Comparison of ENCODE assay signal across 24 cellular contexts in genomic region chr2:20672191-20672951, GRCh38. TPM values are rescaled to one million over a fixed set of nuclear protein-coding genes. Genes with fewer than 3 reads are reported as not detected.
A peak's percentile ranks its signal among the peaks of the same experiment; 100 is the strongest.
DNase-seq lines count a peak whose midpoint lies in the region; ATAC-seq and TF ChIP-seq lines count a peak whose summit lies in the region.
"Had no signal": no experiment of that assay in that cellular context is flagged by ENCODE, and none has a peak within 500 bp of the region (broad histone marks: within the 10 kb centered on the region; RNA-seq: fewer than 3 reads in every experiment).

No MANE protein-coding gene starts in this region.

- H3K27ac Mint-ChIP-seq in endodermal cell (no peak overlapping the region), naive B cell (peak overlapping the region in 5 of 6 donors; percentile 19 to 92 (median 80))
- H3K27ac Mint-ChIP-seq in natural killer cell treated with Interleukin-12 subunit alpha and Interleukin-12 subunit beta and Interleukin-15 and Interleukin-18, amount 100 ng/mL, for 72 hours = no peak overlapping the region

- DNase-seq in cardiac septum (ENCODE audit: low spot score) = peak; percentile 75
- DNase-seq in left ventricle myocardium superior = no peak
- DNase-seq in endodermal cell = peak; percentile 85
- no peak for DNase-seq in naive B cell
- DNase-seq in UCSD-AML1 (lab: John Stamatoyannopoulos, UW; ENCODE audit: unreplicated experiment) = no peak
- DNase-seq in dermis blood vessel endothelial cell = no peak
- no peak for DNase-seq in natural killer cell treated with Interleukin-12 subunit alpha and Interleukin-12 subunit beta and Interleukin-15 and Interleukin-18, amount 100 ng/mL, for 72 hours (ENCODE audit: low spot score)
- DNase-seq in HAP-1 (ENCODE audit: low spot score in 2 of 2) = no peak
- DNase-seq: activated CD4-positive, alpha-beta T cell treated with anti-CD3 and anti-CD28 coated beads for 48 hours; activated CD8-positive, alpha-beta memory T cell treated with anti-CD3 and anti-CD28 coated beads, Interleukin-2, amount 50 U/mL, for 48 hours; activated gamma-delta T cell treated with Interleukin-2 at 50 U/mL for 16 hours; Calu3; caudate nucleus; GF-D8; NCI-H2029 treated with DMSO at 0.1 percent for 48 hours; NCI-H510A treated with DMSO at 0.1 percent for 48 hours; stimulated activated CD4-positive, alpha-beta T cell treated with anti-CD3 and anti-CD28 coated beads, Interleukin-4, amount 100 ng/mL, for 24 hours; SW 1271 had no signal

- H3K4me3 Mint-ChIP-seq in endodermal cell = no peak overlapping the region
- H3K4me3 Mint-ChIP-seq in naive B cell = peak overlapping the region in 6 of 8 donors; percentile 33 to 86 (median 65)
- no peak overlapping the region for H3K4me3 Mint-ChIP-seq in natural killer cell treated with Interleukin-12 subunit alpha and Interleukin-12 subunit beta and Interleukin-15 and Interleukin-18, amount 100 ng/mL, for 72 hours

- no peaks in the 10 kb centered on the region for H3K4me1 ChIP-seq in endodermal cell (ENCODE audit: control insufficient read depth, insufficient read depth, low read length)
- peaks cover 7% of the 10 kb centered on the region for H3K4me1 ChIP-seq in HAP-1

- no peak for TF ChIP-seq CTCF in endodermal cell (conservative IDR thresholded peaks at IDR 0.05)

- H3K27me3 ChIP-seq in endodermal cell (ENCODE audit: control insufficient read depth, insufficient read depth, low read length, poor library complexity, severe bottlenecking) (peaks cover 77% of the 10 kb centered on the region), HAP-1 (ENCODE audit: low read depth) (no peaks in the 10 kb centered on the region)

- 15 to 27% methylated on average over 9 to 18 of the region's 18 CpGs for WGBS in endodermal cell (ENCODE audit: insufficient coverage in 1 of 2, insufficient read length in 1 of 2), 2 experiments

- H3K27me3 Mint-ChIP-seq in endodermal cell (ENCODE audit: insufficient read depth) = peaks cover 70% of the 10 kb centered on the region
- H3K27me3 Mint-ChIP-seq in naive B cell = peaks cover 26 to 62% (median 36%) of the 10 kb centered on the region in 3 donors
- peaks cover 12 to 30% of the 10 kb centered on the region in 2 donors for H3K27me3 Mint-ChIP-seq in natural killer cell treated with Interleukin-12 subunit alpha and Interleukin-12 subunit beta and Interleukin-15 and Interleukin-18, amount 100 ng/mL, for 72 hours

- H3K4me1 Mint-ChIP-seq in endodermal cell (peaks cover 9% of the 10 kb centered on the region), naive B cell (peaks cover 44 to 76% (median 58%) of the 10 kb centered on the region in 3 donors)
- no peaks in the 10 kb centered on the region for H3K4me1 Mint-ChIP-seq in natural killer cell treated with Interleukin-12 subunit alpha and Interleukin-12 subunit beta and Interleukin-15 and Interleukin-18, amount 100 ng/mL, for 72 hours (ENCODE audit: low read depth in 2 of 2)

- H3K9me3 Mint-ChIP-seq in endodermal cell (peaks cover 15% of the 10 kb centered on the region), naive B cell (no peaks in the 10 kb centered on the region)
- H3K9me3 Mint-ChIP-seq in natural killer cell treated with Interleukin-12 subunit alpha and Interleukin-12 subunit beta and Interleukin-15 and Interleukin-18, amount 100 ng/mL, for 72 hours = no peaks in the 10 kb centered on the region
- H3K9me3 Mint-ChIP-seq: naive thymus-derived CD8-positive, alpha-beta T cell had no signal

- H3K9ac ChIP-seq in endodermal cell (ENCODE audit: extremely low read depth, low read length, poor library complexity, severe bottlenecking) = no peak overlapping the region

- no peak overlapping the region for H3K27ac ChIP-seq in endodermal cell (ENCODE audit: low read depth, low read length)
- H3K27ac ChIP-seq: adrenal gland had no signal

- H3K36me3 Mint-ChIP-seq in endodermal cell (ENCODE audit: low read depth) (no peaks in the 10 kb centered on the region), naive B cell (no peaks in the 10 kb centered on the region)
- no peaks in the 10 kb centered on the region for H3K36me3 Mint-ChIP-seq in natural killer cell treated with Interleukin-12 subunit alpha and Interleukin-12 subunit beta and Interleukin-15 and Interleukin-18, amount 100 ng/mL, for 72 hours
- H3K36me3 Mint-ChIP-seq: naive thymus-derived CD8-positive, alpha-beta T cell had no signal

- H3K4me3 ChIP-seq in endodermal cell (ENCODE audit: low read length) (no peak overlapping the region), HAP-1 (no peak overlapping the region)
- H3K4me3 ChIP-seq: adrenal gland, esophagus muscularis mucosa, GM12878, smooth muscle cell had no signal

- H3K9me3 ChIP-seq in endodermal cell (ENCODE audit: control insufficient read depth, low read length) (no peaks in the 10 kb centered on the region), HAP-1 (no peaks in the 10 kb centered on the region)
- H3K9me3 ChIP-seq: adrenal gland, esophagus muscularis mucosa had no signal

- in situ Hi-C loops in HAP-1 (cut with MboI; ENCODE audit: low sequenced_read_pairs) = loop anchor here (25.0 kb wide), 2 partner anchors 440 to 640 kb away; partner anchors contain the start of gene TDRD15

- intact Hi-C loops in cardiac septum (cut with DNase I) (no loop called here), left ventricle myocardium superior (cut with micrococcal nuclease) (no loop called here)

- no peaks in the 10 kb centered on the region for H3K36me3 ChIP-seq in endodermal cell (ENCODE audit: control insufficient read depth, insufficient read depth, low read length)
- H3K36me3 ChIP-seq in HAP-1 (replicated peaks) = no peaks in the 10 kb centered on the region; the same call in 1 of the 2 replicates
- H3K36me3 ChIP-seq: adrenal gland, esophagus muscularis mucosa had no signal

- no peak for ATAC-seq in left ventricle myocardium superior
- ATAC-seq in naive B cell (ENCODE audit: low read depth in 2 of 2) = no peak
- no peak for ATAC-seq in natural killer cell treated with Interleukin-12 subunit alpha and Interleukin-12 subunit beta and Interleukin-15 and Interleukin-18, amount 100 ng/mL, for 72 hours
- ATAC-seq: GM12878; naive thymus-derived CD8-positive, alpha-beta T cell; Right ventricle myocardium inferior had no signal

RNA-seq across cellular contexts. Expression of gene GDF7, which starts 5.4 kb away (rescaled TPM):
- 0.94 TPM for total RNA-seq in cardiac septum
- total RNA-seq in left ventricle myocardium superior = 0.32 TPM
- total RNA-seq in endodermal cell = under 1 TPM; 0.07 to 0.09 TPM
- 9.4 TPM for polyA plus RNA-seq in endodermal cell (2013, experiment 1 of 2)
- polyA plus RNA-seq in endodermal cell (2013, experiment 2 of 2) = 8.1 TPM
- under 1 TPM in 5 of 6 donors, not detected in 1; 0.17 to 0.77 (median 0.34) TPM for polyA plus RNA-seq in naive B cell (ENCODE audit: low read depth in 6 of 6)
- 5.4 and 28.1 TPM in 2 replicates for total RNA-seq in dermis blood vessel endothelial cell
- total RNA-seq in natural killer cell treated with Interleukin-12 subunit alpha and Interleukin-12 subunit beta and Interleukin-15 and Interleukin-18, amount 100 ng/mL, for 72 hours = under 1 TPM in 1 of 2 donors, not detected in 1; 0.02 TPM
- total RNA-seq: Calu3; naive thymus-derived CD8-positive, alpha-beta T cell had no signal
- polyA plus RNA-seq: smooth muscle cell had no signal

RNA-seq across cellular contexts. Expression of gene HS1BP3, which starts 21.5 kb away (rescaled TPM):
- total RNA-seq in cardiac septum (15.6 TPM), left ventricle myocardium superior (20.2 TPM), endodermal cell (10 to 100 TPM; 23.0 to 26.2 TPM), dermis blood vessel endothelial cell (36.9 and 49.9 TPM in 2 replicates)
- 19.6 TPM for polyA plus RNA-seq in endodermal cell (2013, experiment 1 of 2)
- 16.8 TPM for polyA plus RNA-seq in endodermal cell (2013, experiment 2 of 2)
- 10 to 100 TPM; 10.8 to 23.3 (median 16.0) TPM for polyA plus RNA-seq in naive B cell (ENCODE audit: low read depth in 6 of 6)
- total RNA-seq in natural killer cell treated with Interleukin-12 subunit alpha and Interleukin-12 subunit beta and Interleukin-15 and Interleukin-18, amount 100 ng/mL, for 72 hours = 1 to 10 TPM; 5.8 to 9.3 TPM

Comparison
In these comparisons a context has a peak if more than half of its experiments do, and no peak if none do; other contexts are left out.
1. DNase-seq: peak in cardiac septum (single experiment) and endodermal cell (single experiment); none in left ventricle myocardium superior (single experiment), naive B cell (single experiment), UCSD-AML1 (single experiment), dermis blood vessel endothelial cell (single experiment), natural killer cell treated with Interleukin-12 subunit alpha and Interleukin-12 subunit beta and Interleukin-15 and Interleukin-18, amount 100 ng/mL, for 72 hours (single experiment) and HAP-1 (0 of 2).
2. H3K27ac Mint-ChIP-seq: peak in naive B cell (5 of 6); none in endodermal cell (single experiment) and natural killer cell treated with Interleukin-12 subunit alpha and Interleukin-12 subunit beta and Interleukin-15 and Interleukin-18, amount 100 ng/mL, for 72 hours (0 of 2).
3. H3K4me3 Mint-ChIP-seq: peak in naive B cell (6 of 8); none in endodermal cell (single experiment) and natural killer cell treated with Interleukin-12 subunit alpha and Interleukin-12 subunit beta and Interleukin-15 and Interleukin-18, amount 100 ng/mL, for 72 hours (single experiment).